9 cellular contexts compared by ENCODE assay signal in the genomic region with DNA sequence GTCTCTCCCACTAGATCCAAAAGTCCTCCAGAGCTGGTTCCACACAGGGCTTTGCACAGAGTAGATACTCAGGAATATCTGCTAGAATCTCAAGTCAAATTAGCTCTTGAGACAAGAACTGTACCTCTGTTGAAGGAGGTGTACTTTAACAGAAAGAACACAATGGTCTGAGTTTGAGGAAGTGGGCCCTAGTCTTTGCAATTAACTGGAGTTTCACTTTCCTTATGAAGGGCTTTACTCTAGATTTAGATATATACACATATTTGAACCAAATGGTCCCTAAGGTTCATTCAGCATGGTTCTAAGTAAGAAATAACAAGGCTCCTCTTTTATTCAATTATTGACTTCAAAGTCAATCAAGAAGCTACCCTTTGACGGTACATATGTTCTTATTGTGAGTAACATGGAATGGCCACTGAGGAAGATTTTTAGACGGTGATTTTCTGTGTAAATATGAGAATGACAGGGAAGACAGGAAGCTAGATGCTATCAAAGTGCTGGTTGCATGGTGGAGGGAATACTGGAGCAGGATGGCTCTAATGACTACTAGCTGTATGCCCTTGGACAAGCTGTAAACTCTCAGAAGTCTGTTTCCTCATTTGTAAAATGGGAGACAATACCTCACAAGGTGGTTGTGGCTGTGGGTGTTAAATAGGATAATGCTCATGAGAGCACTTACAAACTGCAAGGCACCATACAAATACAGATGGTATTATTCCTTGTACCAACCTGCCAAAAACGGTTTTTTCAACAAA.
DNase-seq lines count a peak whose midpoint lies in the region; ATAC-seq and TF ChIP-seq lines count a peak whose summit lies in the region.
"Had no signal": no experiment of that assay in that cellular context is flagged by ENCODE, and none has a peak within 500 bp of the region (broad histone marks: within the 10 kb centered on the region; RNA-seq: fewer than 3 reads in every experiment).

No MANE protein-coding gene starts in this region.

- no peak overlapping the region for H4K8ac ChIP-seq in H9 (replicated peaks; ENCODE audit: insufficient read length, low read depth, low read length)

- no peaks in the 10 kb centered on the region for H3K9me3 ChIP-seq in SK-N-SH
- H3K9me3 ChIP-seq in PC-9 (ENCODE audit: insufficient read depth, low read depth), result no peaks in the 10 kb centered on the region
- H3K9me3 ChIP-seq in H9 (ENCODE audit: control insufficient read depth, low read depth, low read length), result no peaks in the 10 kb centered on the region

- BruUV-seq in PC-9 (replicated peaks; lab: Mats Ljungman, UMichigan), result no TSS peak

- CTCF ChIA-PET in SK-N-SH (lab: Yijun Ruan, JAX), result interaction anchor here (1.0 to 5.7 kb wide), 4 partner anchors 11 to 188 kb away, joined by 3 to 22 read pairs (median 5); a partner anchor contains a TSS
- CTCF ChIA-PET in PC-9 (lab: Charles Lee), result no interaction called here

- no peaks in the 10 kb centered on the region for H3K36me3 ChIP-seq in SK-N-SH (replicated peaks in 1 of 2; ENCODE audit: control insufficient read depth in 1 of 2, insufficient read depth in 2 of 2, low read length in 1 of 2)
- no peaks in the 10 kb centered on the region for H3K36me3 ChIP-seq in PC-9 (ENCODE audit: low read depth)

- no peaks in the 10 kb centered on the region for H3K9me3 Mint-ChIP-seq in H9

- no peak overlapping the region for H2AK5ac ChIP-seq in H9 (ENCODE audit: insufficient read length, low read length)

- H3K4ac ChIP-seq in H9 (ENCODE audit: low read depth, low read length), result no peak overlapping the region

- intact Hi-C loops in PC-9 (cut with micrococcal nuclease; ENCODE audit: unreplicated experiment), result no loop called here

- no peak overlapping the region for H2BK20ac ChIP-seq in H9 (ENCODE audit: low read depth, low read length, poor library complexity, severe bottlenecking)

- ATAC-seq in SK-N-SH treated with all-trans-retinoic acid at 6 μM for 48 hours, result no peak; the same call in 1 of the 3 replicates
- ATAC-seq in HG02884 (IDR thresholded peaks at IDR 0.05; ENCODE audit: unreplicated experiment), result peak; percentile 86

- H3K27ac ChIP-seq in SK-N-SH (ENCODE audit: low read depth in 2 of 2, low read length in 1 of 2) (peak overlapping the region in 1 of 2 experiments; percentile 52; a peak in 2 of 4 replicates), PC-9 (no peak overlapping the region), H9 (ENCODE audit: insufficient read length, low read depth, low read length) (no peak overlapping the region)
- H3K27ac ChIP-seq: 22Rv1 had no signal

- H3K27me3 ChIP-seq in SK-N-SH (ENCODE audit: insufficient read depth) (no peaks in the 10 kb centered on the region), PC-9 (ENCODE audit: insufficient read depth, low read depth) (no peaks in the 10 kb centered on the region), H9 (ENCODE audit: insufficient read depth, low read length) (no peaks in the 10 kb centered on the region)

- no peaks in the 10 kb centered on the region for H3K79me1 ChIP-seq in H9 (ENCODE audit: insufficient read depth, low read depth, low read length, poor library complexity, severe bottlenecking)

- H2AFZ ChIP-seq in SK-N-SH (ENCODE audit: low read depth) (peak overlapping the region; percentile 66; the same call in 1 of the 2 replicates), PC-9 (no peak overlapping the region), H9 (ENCODE audit: low read length) (no peak overlapping the region)

- H3K4me2 ChIP-seq in SK-N-SH, result peak overlapping the region; percentile 21; the same call in 1 of the 2 replicates
- H3K4me2 ChIP-seq in PC-9, result 0 out of 2 replicates have a peak overlapping the region, but pooled peaks have one; percentile 0
- H3K4me2 ChIP-seq in H9 (ENCODE audit: insufficient read depth, insufficient read length, low read length), result no peak overlapping the region

- no peaks in the 10 kb centered on the region for H3K27me3 Mint-ChIP-seq in H9 (ENCODE audit: low read depth)

- no peak overlapping the region for H3K18ac ChIP-seq in H9 (ENCODE audit: insufficient read length, low read depth, low read length)

- H3K9ac ChIP-seq in SK-N-SH (no peak overlapping the region), H9 (ENCODE audit: extremely low read depth, insufficient read length, low read length) (no peak overlapping the region)

- H3K56ac ChIP-seq in H9 (ENCODE audit: insufficient read length, low read depth, low read length), result no peak overlapping the region

- H3K79me2 ChIP-seq in SK-N-SH (ENCODE audit: insufficient read depth) (peaks cover 3% of the 10 kb centered on the region; the same call in 1 of the 2 replicates), PC-9 (ENCODE audit: low read depth) (no peaks in the 10 kb centered on the region), H9 (ENCODE audit: insufficient read depth, low read length) (no peaks in the 10 kb centered on the region)

- H3K23me2 ChIP-seq in H9 (ENCODE audit: insufficient read length, low read depth, low read length, poor library complexity, severe bottlenecking), result no peaks in the 10 kb centered on the region

- H3K27ac Mint-ChIP-seq in H9, result no peak overlapping the region

- no peak overlapping the region for H3K23ac ChIP-seq in H9 (ENCODE audit: insufficient read length, low read depth, low read length)

- no peak overlapping the region for H2BK120ac ChIP-seq in H9 (ENCODE audit: low read depth, low read length, poor library complexity, severe bottlenecking)

- DNase-seq in SK-N-SH (no peak), PC-9 (no peak), midbrain (lab: John Stamatoyannopoulos, UW) (peak; percentile 17), H9 (no peak), hippocampal formation (lab: John Stamatoyannopoulos, UW) (no peak), anterior cingulate cortex (lab: John Stamatoyannopoulos, UW) (no peak)

- H3K36me3 Mint-ChIP-seq in H9 (ENCODE audit: insufficient read depth in 1 of 3, low read depth in 3 of 3), result no peaks in the 10 kb centered on the region

- no peak for TF ChIP-seq EP300 in SK-N-SH (IDR thresholded peaks at IDR 0.05; ENCODE audit: borderline replicate concordance in 1 of 2, low read depth in 1 of 2, low read length in 1 of 2)

- POLR2A ChIA-PET in SK-N-SH (lab: Yijun Ruan, JAX), result interaction anchor here (0.8 to 1.2 kb wide), 3 partner anchors 12 to 74 kb away, joined by 3 to 4 read pairs (median 3); a partner anchor contains a TSS
- POLR2A ChIA-PET in PC-9 (lab: Charles Lee; ENCODE audit: unreplicated experiment), result interaction anchor here (1.2 kb wide), 1 partner anchor 73 kb away, joined by 12 read pairs; a partner anchor contains a TSS

- H3K4me3 Mint-ChIP-seq in H9, result no peak overlapping the region

- no peak overlapping the region for H2BK5ac ChIP-seq in H9 (ENCODE audit: insufficient read length, low read length)

- H3K9me2 ChIP-seq in SK-N-SH, result no peaks in the 10 kb centered on the region
- no peaks in the 10 kb centered on the region for H3K9me2 ChIP-seq in PC-9 (ENCODE audit: insufficient read depth)

- no peak for TF ChIP-seq RAD21 in SK-N-SH (IDR thresholded peaks at IDR 0.05; ENCODE audit: low read length)

- no peak overlapping the region for H4K5ac ChIP-seq in H9 (ENCODE audit: insufficient read length, low read depth, low read length)

- no peak overlapping the region for H2BK15ac ChIP-seq in H9 (ENCODE audit: low read depth, low read length)

- peaks cover 25% of the 10 kb centered on the region in 2 experiments for H3K4me1 Mint-ChIP-seq in H9

- WGBS in SK-N-SH (ENCODE audit: low lambda C conversion rate), result 57% methylated on average over 3 of the region's 3 CpGs
- WGBS in H9 (ENCODE audit: extremely low coverage, insufficient read length, low lambda C conversion rate), result no CpG with 5 or more reads among the region's 3 CpGs

- TF ChIP-seq CTCF in SK-N-SH (IDR thresholded peaks at IDR 0.05) (no peak), PC-9 (conservative IDR thresholded peaks at IDR 0.05) (no peak), H9 (conservative IDR thresholded peaks at IDR 0.05) (no peak)

- H3K4me1 ChIP-seq in SK-N-SH (ENCODE audit: control insufficient read depth in 1 of 2, insufficient read depth in 2 of 2, low read depth in 1 of 2, low read length in 1 of 2) (peaks cover 7 to 19% of the 10 kb centered on the region in 2 experiments; a peak in 3 of 4 replicates), PC-9 (replicated peaks; ENCODE audit: insufficient read depth) (0 out of 2 replicates have a peak, but pooled peaks cover 4% of the 10 kb centered on the region), H9 (ENCODE audit: insufficient read depth, low read length) (peaks cover 2% of the 10 kb centered on the region)

- H3K4me3 ChIP-seq in SK-N-SH (ENCODE audit: low read depth in 2 of 2, low read length in 1 of 2), result 0 out of 4 replicates have a peak overlapping the region, but pooled peaks of 1 of the 2 experiments have one; percentile 0
- H3K4me3 ChIP-seq in PC-9, result no peak overlapping the region

- no peak overlapping the region for H3T11ph ChIP-seq in H9 (ENCODE audit: low read length)

- H3F3A ChIP-seq in SK-N-SH (replicated peaks; ENCODE audit: insufficient read depth) (peaks cover 11% of the 10 kb centered on the region), PC-9 (ENCODE audit: insufficient read depth, low read depth) (no peaks in the 10 kb centered on the region)

- H3K14ac ChIP-seq in H9 (ENCODE audit: insufficient read depth, low read length), result no peak overlapping the region

- H4K20me1 ChIP-seq in SK-N-SH (ENCODE audit: insufficient read depth) (no peaks in the 10 kb centered on the region), PC-9 (ENCODE audit: insufficient read depth) (no peaks in the 10 kb centered on the region), H9 (ENCODE audit: control insufficient read depth, insufficient read depth, insufficient read length) (no peaks in the 10 kb centered on the region)

- H2BK12ac ChIP-seq in H9 (ENCODE audit: insufficient read length, low read depth, low read length), result no peak overlapping the region

- no peak overlapping the region for H4K91ac ChIP-seq in H9 (ENCODE audit: insufficient read length, low read depth, low read length)

TF ChIP-seq in SK-N-SH, 30 proteins besides CTCF, POLR2A, EP300 and RAD21 (continues in another document):
- TF ChIP-seq SMC3 (IDR thresholded peaks at IDR 0.05; ENCODE audit: low read depth, low read length) (no peak), NFIC (IDR thresholded peaks at IDR 0.05; ENCODE audit: borderline replicate concordance) (no peak)

TF ChIP-seq in SK-N-SH treated with all-trans-retinoic acid at 6 μM for 48 hours, 23 proteins besides CTCF, POLR2A, EP300 and RAD21 (continues in another document):
- no peak for TF ChIP-seq BACH2 (CRISPR knock-in tag; IDR thresholded peaks at IDR 0.05; ENCODE audit: borderline replicate concordance)
